In the genomic region with DNA sequence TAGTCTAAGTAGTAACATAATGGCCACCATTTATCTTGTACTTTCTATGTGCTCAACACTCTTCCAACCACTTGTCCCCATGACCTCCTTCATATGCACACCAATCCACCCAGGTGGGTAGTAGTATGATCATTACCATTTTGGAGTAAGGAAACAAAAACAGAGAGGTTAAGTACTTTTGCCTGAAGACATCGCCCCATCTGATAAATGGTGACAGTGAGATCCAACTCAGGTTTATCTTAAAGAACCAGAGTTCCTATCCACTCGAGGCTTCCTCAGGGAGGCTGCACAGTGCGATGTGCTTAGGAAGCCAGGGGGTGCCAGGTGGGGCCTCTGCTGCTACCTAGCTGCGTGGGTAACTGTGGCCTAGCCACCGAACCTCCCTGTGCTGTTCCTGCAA, we compare ENCODE assay signal across 16 cellular contexts. TPM values are rescaled to one million over a fixed set of nuclear protein-coding genes. Genes with fewer than 3 reads are reported as not detected.
DNase-seq lines count a peak whose midpoint lies in the region; ATAC-seq and TF ChIP-seq lines count a peak whose summit lies in the region.
"Had no signal": no experiment of that assay in that cellular context is flagged by ENCODE, and none has a peak within 500 bp of the region (broad histone marks: within the 10 kb centered on the region; RNA-seq: fewer than 3 reads in every experiment).

No MANE protein-coding gene starts in this region.

- peaks cover 82% of the 10 kb centered on the region for H3K4me1 Mint-ChIP-seq in activated naive CD8-positive, alpha-beta T cell (ENCODE audit: low read depth)
- H3K4me1 Mint-ChIP-seq in mesothelial cell of epicardium, result peaks cover 50% of the 10 kb centered on the region

- peak overlapping the region; percentile 64 for H3K27ac Mint-ChIP-seq in activated naive CD8-positive, alpha-beta T cell
- H3K27ac Mint-ChIP-seq in mesothelial cell of epicardium, result peak overlapping the region; percentile 90

- no peak overlapping the region for H3K4me3 Mint-ChIP-seq in activated naive CD8-positive, alpha-beta T cell
- no peak overlapping the region for H3K4me3 Mint-ChIP-seq in mesothelial cell of epicardium
- H3K4me3 Mint-ChIP-seq: nephron had no signal

- no peak for TF ChIP-seq CTCF in mesothelial cell of epicardium (IDR thresholded peaks at IDR 0.05; ENCODE audit: unreplicated experiment)

- DNase-seq in left ventricle myocardium superior (no peak), cardiac septum (ENCODE audit: low spot score) (no peak), mesothelial cell of epicardium (ENCODE audit: low spot score in 2 of 2, unreplicated experiment in 2 of 2) (no peak)
- DNase-seq: BE2C; DMS79 treated with DMSO at 0.1 percent for 48 hours; left lung; NCI-H2029 treated with DMSO at 0.1 percent for 48 hours; NCI-H526 treated with DMSO at 0.1 percent for 48 hours; stimulated activated CD4-positive, alpha-beta T cell treated with anti-CD3 and anti-CD28 coated beads, Interleukin-2, amount 100 ng/mL, for 24 hours; transverse colon had no signal

- H3K36me3 Mint-ChIP-seq in activated naive CD8-positive, alpha-beta T cell, result peaks cover 13% of the 10 kb centered on the region
- peaks cover 10% of the 10 kb centered on the region for H3K36me3 Mint-ChIP-seq in mesothelial cell of epicardium

- no peaks in the 10 kb centered on the region for H3K9me3 Mint-ChIP-seq in activated naive CD8-positive, alpha-beta T cell (ENCODE audit: low read depth)
- no peaks in the 10 kb centered on the region for H3K9me3 Mint-ChIP-seq in mesothelial cell of epicardium
- H3K9me3 Mint-ChIP-seq: nephron had no signal

- ATAC-seq in left ventricle myocardium superior, result peak; percentile 6
- no peak for ATAC-seq in HG03139 (IDR thresholded peaks at IDR 0.05; ENCODE audit: unreplicated experiment)
- ATAC-seq in HG02885 (IDR thresholded peaks at IDR 0.05; ENCODE audit: poor library complexity, unreplicated experiment), result no peak
- ATAC-seq in GM18505 (IDR thresholded peaks at IDR 0.05; ENCODE audit: unreplicated experiment), result no peak
- no peak for ATAC-seq in GM21515 (IDR thresholded peaks at IDR 0.05; ENCODE audit: unreplicated experiment)

- no peaks in the 10 kb centered on the region for H3K27me3 Mint-ChIP-seq in activated naive CD8-positive, alpha-beta T cell
- no peaks in the 10 kb centered on the region for H3K27me3 Mint-ChIP-seq in mesothelial cell of epicardium (ENCODE audit: low read depth)

- intact Hi-C loops in left ventricle myocardium superior (cut with micrococcal nuclease), result no loop called here
- intact Hi-C loops in cardiac septum (cut with DNase I), result no loop called here

- TF ChIP-seq POLR2A in GM18505 (IDR thresholded peaks at IDR 0.05; ENCODE audit: borderline replicate concordance, extremely low read depth, insufficient read depth, insufficient read length), result no peak

RNA-seq across cellular contexts. Expression of a gene that starts 14.1 kb away (rescaled TPM):
- total RNA-seq in left ventricle myocardium superior (50.6 TPM), cardiac septum (66.5 TPM), mesothelial cell of epicardium (93.1 to 93.9 TPM (median 93.3 TPM) in 3 replicates)

RNA-seq across cellular contexts. Expression of a gene that starts 37.9 kb away (rescaled TPM):
- total RNA-seq in left ventricle myocardium superior (70.4 TPM), cardiac septum (95.7 TPM), mesothelial cell of epicardium (264 to 274 TPM (median 269 TPM) in 3 replicates)
